ENCODE assay signal across 8 cellular contexts in the genomic region with DNA sequence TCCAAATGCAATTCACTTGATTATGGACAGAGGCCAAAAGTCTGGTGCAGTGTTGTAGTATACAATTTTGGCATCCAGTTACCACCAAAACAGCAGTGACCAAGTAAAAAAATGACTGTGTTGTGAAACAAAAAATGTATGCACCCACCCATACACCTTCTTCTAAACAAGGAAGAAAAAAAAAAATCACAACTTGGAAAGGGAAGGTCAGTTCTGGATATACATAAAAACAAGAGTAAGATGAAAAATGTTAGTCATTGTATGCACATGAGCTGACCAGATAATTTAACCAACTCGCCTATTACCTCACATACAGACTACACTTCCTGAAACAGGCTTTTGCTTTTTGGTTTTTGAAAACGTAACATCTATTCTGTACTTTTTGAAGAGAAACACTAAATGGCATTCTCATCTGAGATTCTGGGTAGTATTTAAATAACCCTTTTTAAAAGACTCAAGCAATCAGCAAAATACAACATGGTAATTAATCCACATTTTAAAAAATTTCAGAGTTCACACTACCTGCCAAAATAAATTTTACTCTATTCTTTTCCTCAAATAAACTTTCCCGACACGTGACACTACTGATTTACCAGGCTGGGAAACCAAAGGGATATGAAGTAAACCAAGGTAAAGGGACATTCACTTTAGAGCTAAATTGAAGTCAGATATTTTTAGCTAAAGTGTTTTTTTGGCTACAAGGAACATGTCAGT. TPM values are rescaled to one million over a fixed set of nuclear protein-coding genes. Genes with fewer than 3 reads are reported as not detected.
DNase-seq lines count a peak whose midpoint lies in the region; ATAC-seq and TF ChIP-seq lines count a peak whose summit lies in the region.

No MANE protein-coding gene starts in this region.

- no peaks in the 10 kb centered on the region for H3K9me2 ChIP-seq in DOHH2 (replicated peaks; ENCODE audit: control insufficient read depth, low read length)

- H3K4me3 Mint-ChIP-seq in MCF 10A (ENCODE audit: unreplicated experiment): peak overlapping the region; percentile 91
- H3K4me3 Mint-ChIP-seq in naive thymus-derived CD8-positive, alpha-beta T cell: peak overlapping the region; percentile 89 to 99 (median 98)

- TF ChIP-seq CTCF in DOHH2 (IDR thresholded peaks at IDR 0.05; ENCODE audit: low read depth, low read length, poor library complexity, severe bottlenecking) (no peak), NB4 (IDR thresholded peaks at IDR 0.05; ENCODE audit: low read depth, low read length) (no peak), MCF 10A (IDR thresholded peaks at IDR 0.05; ENCODE audit: unreplicated experiment) (no peak)

- H3K79me2 ChIP-seq in DOHH2 (ENCODE audit: control insufficient read depth, low read length): peaks cover 69% of the 10 kb centered on the region

- no peaks in the 10 kb centered on the region for H3K9me3 ChIP-seq in DOHH2 (ENCODE audit: control insufficient read depth, insufficient read depth, low read length)

- intact Hi-C loops in MCF 10A (cut with micrococcal nuclease): loop anchor here (1.0 to 5.0 kb wide), 3 partner anchors 88 to 180 kb away; partner anchors contain the start of gene SHLD1

- POLR2A ChIA-PET in MCF 10A (lab: Yijun Ruan, JAX): interaction anchor here (0.6 to 2.2 kb wide), 27 partner anchors 12 to 364 kb away, joined by 3 to 11 read pairs (median 4); no protein-coding TSS in a partner anchor
- POLR2A ChIA-PET in naive thymus-derived CD8-positive, alpha-beta T cell (lab: Charles Lee): interaction anchor here (0.6 to 1.9 kb wide), 3 partner anchors 16 to 41 kb away, joined by 3 to 5 read pairs (median 5); no protein-coding TSS in a partner anchor

- TSS peak; percentile 42 for BruUV-seq in MCF 10A (replicated peaks; lab: Mats Ljungman, UMichigan)

- H3K36me3 Mint-ChIP-seq in MCF 10A (ENCODE audit: insufficient read depth, unreplicated experiment): peaks cover 11% of the 10 kb centered on the region
- H3K36me3 Mint-ChIP-seq in naive thymus-derived CD8-positive, alpha-beta T cell: peaks cover 3 to 24% (median 5%) of the 10 kb centered on the region in 3 donors

- no peaks in the 10 kb centered on the region for H3K9me3 Mint-ChIP-seq in MCF 10A (ENCODE audit: unreplicated experiment)
- peaks cover 0 to 2% (median 0%) of the 10 kb centered on the region in 9 donors for H3K9me3 Mint-ChIP-seq in naive thymus-derived CD8-positive, alpha-beta T cell

- no peak for ATAC-seq in naive thymus-derived CD8-positive, alpha-beta T cell
- no peak for ATAC-seq in GM21367 (IDR thresholded peaks at IDR 0.05; ENCODE audit: unreplicated experiment)

- H3K4me3 ChIP-seq in DOHH2 (ENCODE audit: low read length) (peak overlapping the region; percentile 84), NB4 (ENCODE audit: low read depth, low read length) (peak overlapping the region; percentile 96)

- peaks cover 35% of the 10 kb centered on the region for H3K4me1 Mint-ChIP-seq in MCF 10A (ENCODE audit: insufficient read depth, unreplicated experiment)
- peaks cover 29 to 67% (median 58%) of the 10 kb centered on the region in 4 donors for H3K4me1 Mint-ChIP-seq in naive thymus-derived CD8-positive, alpha-beta T cell

- peak; percentile 53 for DNase-seq in NB4 (ENCODE audit: low read depth)
- DNase-seq in MCF 10A (ENCODE audit: unreplicated experiment): peak; percentile 61
- peak in 1 of 10 donors; percentile 25 for DNase-seq in naive thymus-derived CD8-positive, alpha-beta T cell
- no peak for DNase-seq in central memory CD4-positive, alpha-beta T cell
- DNase-seq in putamen (ENCODE audit: low spot score): no peak
- no peak for DNase-seq in NCI-H1930 (lab: John Stamatoyannopoulos, UW)

- CTCF ChIA-PET in MCF 10A (lab: Yijun Ruan, JAX): interaction anchor here (0.6 to 1.9 kb wide), 9 partner anchors 9 to 357 kb away, joined by 3 to 6 read pairs (median 4); no protein-coding TSS in a partner anchor

- no peaks in the 10 kb centered on the region for H3K27me3 Mint-ChIP-seq in MCF 10A (ENCODE audit: insufficient read depth, unreplicated experiment)
- no peaks in the 10 kb centered on the region for H3K27me3 Mint-ChIP-seq in naive thymus-derived CD8-positive, alpha-beta T cell

- H3K27me3 ChIP-seq in DOHH2 (ENCODE audit: control insufficient read depth, low read length): no peaks in the 10 kb centered on the region

- H4K20me1 ChIP-seq in DOHH2 (ENCODE audit: control insufficient read depth, insufficient read depth, low read depth, low read length): no peaks in the 10 kb centered on the region

- no peak for TF ChIP-seq POLR2A in NB4 (IDR thresholded peaks at IDR 0.05; ENCODE audit: extremely low read depth, insufficient read length)

- peak overlapping the region; percentile 94 for H3K27ac Mint-ChIP-seq in MCF 10A (ENCODE audit: low read depth, unreplicated experiment)
- peak overlapping the region; percentile 64 to 100 (median 100) for H3K27ac Mint-ChIP-seq in naive thymus-derived CD8-positive, alpha-beta T cell

- peak overlapping the region; percentile 84 for H3K27ac ChIP-seq in DOHH2 (ENCODE audit: low read depth, low read length)

- peaks cover 50% of the 10 kb centered on the region for H3K4me1 ChIP-seq in DOHH2 (ENCODE audit: control insufficient read depth, low read length)

- H3F3A ChIP-seq in DOHH2 (ENCODE audit: control insufficient read depth, insufficient read depth): peaks cover 15% of the 10 kb centered on the region

- peaks cover 51% of the 10 kb centered on the region for H3K36me3 ChIP-seq in DOHH2 (ENCODE audit: control insufficient read depth, low read length)

- H3K4me2 ChIP-seq in DOHH2 (ENCODE audit: low read length): peak overlapping the region; percentile 77

RNA-seq across cellular contexts. Expression of gene GPCPD1, which starts 2.2 kb away (rescaled TPM):
- 35.4 and 63.8 TPM in 2 replicates for total RNA-seq in MCF 10A (2022)
- total RNA-seq in naive thymus-derived CD8-positive, alpha-beta T cell: 10 to 100 TPM; 70.9 to 72.5 TPM
- polyA plus RNA-seq in naive thymus-derived CD8-positive, alpha-beta T cell: 10 to 100 TPM; 19.1 to 26.5 (median 25.9) TPM

Comparison
In these comparisons a context has a peak if more than half of its experiments do, and no peak if none do; other contexts are left out.
1. DNase-seq: peak in NB4 (single experiment) and MCF 10A (single experiment); none in central memory CD4-positive, alpha-beta T cell (single experiment), putamen (single experiment) and NCI-H1930 (0 of 2).